Comparison of ENCODE assay signal across 1 cellular context in the genomic region with DNA sequence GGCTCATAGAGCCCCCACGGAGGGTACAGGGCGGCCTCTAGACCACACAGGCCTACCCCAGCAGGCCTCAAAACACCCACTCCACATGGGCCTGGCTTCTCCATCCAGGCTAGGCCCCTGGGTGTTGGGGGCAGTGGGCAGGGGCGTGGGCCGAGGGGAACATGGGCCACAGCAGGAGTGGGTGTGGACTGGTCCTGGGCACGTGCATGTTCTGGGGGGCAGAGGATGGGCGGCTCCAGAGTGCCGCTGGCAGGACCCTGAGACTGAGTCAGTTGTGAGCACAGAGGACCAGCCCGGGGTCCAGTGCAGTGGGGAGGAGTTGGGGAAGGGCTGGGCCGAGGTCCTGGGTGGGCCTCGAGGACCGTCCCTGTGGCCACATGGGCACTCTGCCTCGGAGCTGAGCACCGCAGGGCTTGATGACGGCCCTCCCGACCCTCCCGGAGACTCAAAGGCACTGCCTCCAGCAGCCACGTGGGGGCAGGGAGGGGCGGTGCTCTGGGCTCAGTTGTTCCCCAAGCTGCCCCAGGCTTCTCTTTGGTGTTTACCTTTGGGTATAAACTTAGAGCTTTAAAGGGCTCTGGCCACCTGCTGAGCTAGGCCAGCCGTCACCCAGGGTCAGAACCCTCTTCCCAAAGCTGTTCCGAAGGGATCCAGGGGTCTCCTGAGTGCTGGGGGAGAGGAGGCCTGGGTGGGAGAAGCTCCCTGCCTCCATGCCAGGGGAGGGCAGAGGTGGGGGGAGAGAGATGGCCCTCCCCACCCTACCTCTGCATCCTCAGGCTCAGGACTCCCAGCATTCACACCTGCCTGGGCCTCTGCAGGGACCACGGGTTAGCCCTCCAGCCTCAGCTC.
TF ChIP-seq lines count a peak whose summit lies in the region.

No MANE protein-coding gene starts in this region.

TF ChIP-seq in K562, 482 proteins besides CTCF, POLR2A, EP300 and RAD21 (continued from another document and continues in another):
- TF ChIP-seq, protein P1, sequence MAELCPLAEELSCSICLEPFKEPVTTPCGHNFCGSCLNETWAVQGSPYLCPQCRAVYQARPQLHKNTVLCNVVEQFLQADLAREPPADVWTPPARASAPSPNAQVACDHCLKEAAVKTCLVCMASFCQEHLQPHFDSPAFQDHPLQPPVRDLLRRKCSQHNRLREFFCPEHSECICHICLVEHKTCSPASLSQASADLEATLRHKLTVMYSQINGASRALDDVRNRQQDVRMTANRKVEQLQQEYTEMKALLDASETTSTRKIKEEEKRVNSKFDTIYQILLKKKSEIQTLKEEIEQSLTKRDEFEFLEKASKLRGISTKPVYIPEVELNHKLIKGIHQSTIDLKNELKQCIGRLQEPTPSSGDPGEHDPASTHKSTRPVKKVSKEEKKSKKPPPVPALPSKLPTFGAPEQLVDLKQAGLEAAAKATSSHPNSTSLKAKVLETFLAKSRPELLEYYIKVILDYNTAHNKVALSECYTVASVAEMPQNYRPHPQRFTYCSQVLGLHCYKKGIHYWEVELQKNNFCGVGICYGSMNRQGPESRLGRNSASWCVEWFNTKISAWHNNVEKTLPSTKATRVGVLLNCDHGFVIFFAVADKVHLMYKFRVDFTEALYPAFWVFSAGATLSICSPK (IDR thresholded peaks at IDR 0.05; ENCODE audit: borderline replicate concordance): no peak
- no peak for TF ChIP-seq RUNX1 (IDR thresholded peaks at IDR 0.05; ENCODE audit: low read depth)
- no peak for TF ChIP-seq ZBTB17 (CRISPR knock-in tag; IDR thresholded peaks at IDR 0.05)
- TF ChIP-seq GTF2F1 (IDR thresholded peaks at IDR 0.05; ENCODE audit: low read depth, low read length): no peak
- no peak for TF ChIP-seq CAMTA2 (CRISPR knock-in tag; conservative IDR thresholded peaks at IDR 0.05)
- TF ChIP-seq POLR2AphosphoS5 (IDR thresholded peaks at IDR 0.05; ENCODE audit: control insufficient read depth, insufficient read depth, low read depth, low read length): no peak
- no peak for TF ChIP-seq SIX5 (IDR thresholded peaks at IDR 0.05; ENCODE audit: borderline replicate concordance in 1 of 2, insufficient read depth in 1 of 2, low read depth in 1 of 2, low read length in 2 of 2)
- no peak for TF ChIP-seq RBM34 (IDR thresholded peaks at IDR 0.05; ENCODE audit: borderline replicate concordance, insufficient read depth, low read length)
- TF ChIP-seq MIER1 (IDR thresholded peaks at IDR 0.05; ENCODE audit: low read depth): no peak
- TF ChIP-seq RFX7 (CRISPR knock-in tag; IDR thresholded peaks at IDR 0.05): no peak
- TF ChIP-seq ZNF23 (CRISPR knock-in tag; IDR thresholded peaks at IDR 0.05): no peak
- TF ChIP-seq RBM22 (IDR thresholded peaks at IDR 0.05; ENCODE audit: low read depth, low read length, poor library complexity, severe bottlenecking): peak; percentile 28
- TF ChIP-seq SMC3 (conservative IDR thresholded peaks at IDR 0.05; ENCODE audit: insufficient read depth, low read depth, low read length): peak; percentile 28; the same call in 1 of the 2 replicates
- peak; percentile 47 to 70; a peak in 2 of 4 replicates for TF ChIP-seq FOXK2 (conservative IDR thresholded peaks at IDR 0.05 in 1 of 2, IDR thresholded peaks at IDR 0.05 in 1 of 2; ENCODE audit: low read depth in 2 of 2)
- TF ChIP-seq RBFOX2 (IDR thresholded peaks at IDR 0.05; ENCODE audit: low read depth, low read length): no peak
- TF ChIP-seq MAZ (CRISPR knock-in tag; conservative IDR thresholded peaks at IDR 0.05 in 1 of 2, IDR thresholded peaks at IDR 0.05 in 1 of 2): peak in 1 of 2 experiments; percentile 59; a peak in 1 of 4 replicates
- 0 out of 2 replicates have a peak, but pooled peaks have one; percentile 49 for TF ChIP-seq ZNF217 (CRISPR knock-in tag; IDR thresholded peaks at IDR 0.05)
- no peak for TF ChIP-seq DNMT1 (IDR thresholded peaks at IDR 0.05)
- TF ChIP-seq, protein P2, sequence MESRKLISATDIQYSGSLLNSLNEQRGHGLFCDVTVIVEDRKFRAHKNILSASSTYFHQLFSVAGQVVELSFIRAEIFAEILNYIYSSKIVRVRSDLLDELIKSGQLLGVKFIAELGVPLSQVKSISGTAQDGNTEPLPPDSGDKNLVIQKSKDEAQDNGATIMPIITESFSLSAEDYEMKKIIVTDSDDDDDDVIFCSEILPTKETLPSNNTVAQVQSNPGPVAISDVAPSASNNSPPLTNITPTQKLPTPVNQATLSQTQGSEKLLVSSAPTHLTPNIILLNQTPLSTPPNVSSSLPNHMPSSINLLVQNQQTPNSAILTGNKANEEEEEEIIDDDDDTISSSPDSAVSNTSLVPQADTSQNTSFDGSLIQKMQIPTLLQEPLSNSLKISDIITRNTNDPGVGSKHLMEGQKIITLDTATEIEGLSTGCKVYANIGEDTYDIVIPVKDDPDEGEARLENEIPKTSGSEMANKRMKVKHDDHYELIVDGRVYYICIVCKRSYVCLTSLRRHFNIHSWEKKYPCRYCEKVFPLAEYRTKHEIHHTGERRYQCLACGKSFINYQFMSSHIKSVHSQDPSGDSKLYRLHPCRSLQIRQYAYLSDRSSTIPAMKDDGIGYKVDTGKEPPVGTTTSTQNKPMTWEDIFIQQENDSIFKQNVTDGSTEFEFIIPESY (CRISPR knock-in tag; IDR thresholded peaks at IDR 0.05): peak; percentile 37; the same call in 1 of the 2 replicates
- TF ChIP-seq, protein P3, sequence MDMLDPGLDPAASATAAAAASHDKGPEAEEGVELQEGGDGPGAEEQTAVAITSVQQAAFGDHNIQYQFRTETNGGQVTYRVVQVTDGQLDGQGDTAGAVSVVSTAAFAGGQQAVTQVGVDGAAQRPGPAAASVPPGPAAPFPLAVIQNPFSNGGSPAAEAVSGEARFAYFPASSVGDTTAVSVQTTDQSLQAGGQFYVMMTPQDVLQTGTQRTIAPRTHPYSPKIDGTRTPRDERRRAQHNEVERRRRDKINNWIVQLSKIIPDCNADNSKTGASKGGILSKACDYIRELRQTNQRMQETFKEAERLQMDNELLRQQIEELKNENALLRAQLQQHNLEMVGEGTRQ (CRISPR knock-in tag; IDR thresholded peaks at IDR 0.05): peak; percentile 55
- TF ChIP-seq, protein P4, sequence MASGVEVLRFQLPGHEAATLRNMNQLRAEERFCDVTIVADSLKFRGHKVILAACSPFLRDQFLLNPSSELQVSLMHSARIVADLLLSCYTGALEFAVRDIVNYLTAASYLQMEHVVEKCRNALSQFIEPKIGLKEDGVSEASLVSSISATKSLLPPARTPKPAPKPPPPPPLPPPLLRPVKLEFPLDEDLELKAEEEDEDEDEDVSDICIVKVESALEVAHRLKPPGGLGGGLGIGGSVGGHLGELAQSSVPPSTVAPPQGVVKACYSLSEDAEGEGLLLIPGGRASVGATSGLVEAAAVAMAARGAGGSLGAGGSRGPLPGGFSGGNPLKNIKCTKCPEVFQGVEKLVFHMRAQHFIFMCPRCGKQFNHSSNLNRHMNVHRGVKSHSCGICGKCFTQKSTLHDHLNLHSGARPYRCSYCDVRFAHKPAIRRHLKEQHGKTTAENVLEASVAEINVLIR (CRISPR knock-in tag; IDR thresholded peaks at IDR 0.05): no peak
- TF ChIP-seq, protein P5, sequence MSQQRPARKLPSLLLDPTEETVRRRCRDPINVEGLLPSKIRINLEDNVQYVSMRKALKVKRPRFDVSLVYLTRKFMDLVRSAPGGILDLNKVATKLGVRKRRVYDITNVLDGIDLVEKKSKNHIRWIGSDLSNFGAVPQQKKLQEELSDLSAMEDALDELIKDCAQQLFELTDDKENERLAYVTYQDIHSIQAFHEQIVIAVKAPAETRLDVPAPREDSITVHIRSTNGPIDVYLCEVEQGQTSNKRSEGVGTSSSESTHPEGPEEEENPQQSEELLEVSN (IDR thresholded peaks at IDR 0.05; ENCODE audit: borderline replicate concordance in 1 of 2, extremely low read depth in 1 of 2, insufficient read depth in 1 of 2, insufficient read length in 1 of 2, low read depth in 1 of 2, low read length in 1 of 2, poor library complexity in 1 of 2, severe bottlenecking in 1 of 2): peak in 1 of 2 experiments; percentile 34
- TF ChIP-seq FOXA3 (CRISPR knock-in tag; conservative IDR thresholded peaks at IDR 0.05 in 1 of 2, IDR thresholded peaks at IDR 0.05 in 1 of 2): peak in 1 of 2 experiments; percentile 16; a peak in 1 of 4 replicates
- TF ChIP-seq, protein P6, sequence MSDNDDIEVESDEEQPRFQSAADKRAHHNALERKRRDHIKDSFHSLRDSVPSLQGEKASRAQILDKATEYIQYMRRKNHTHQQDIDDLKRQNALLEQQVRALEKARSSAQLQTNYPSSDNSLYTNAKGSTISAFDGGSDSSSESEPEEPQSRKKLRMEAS (CRISPR knock-in tag; IDR thresholded peaks at IDR 0.05): peak; percentile 69
- TF ChIP-seq CBX8 (IDR thresholded peaks at IDR 0.05; ENCODE audit: borderline replicate concordance, extremely low read depth, low read depth, low read length, poor library complexity, severe bottlenecking): no peak
- TF ChIP-seq, protein P7, sequence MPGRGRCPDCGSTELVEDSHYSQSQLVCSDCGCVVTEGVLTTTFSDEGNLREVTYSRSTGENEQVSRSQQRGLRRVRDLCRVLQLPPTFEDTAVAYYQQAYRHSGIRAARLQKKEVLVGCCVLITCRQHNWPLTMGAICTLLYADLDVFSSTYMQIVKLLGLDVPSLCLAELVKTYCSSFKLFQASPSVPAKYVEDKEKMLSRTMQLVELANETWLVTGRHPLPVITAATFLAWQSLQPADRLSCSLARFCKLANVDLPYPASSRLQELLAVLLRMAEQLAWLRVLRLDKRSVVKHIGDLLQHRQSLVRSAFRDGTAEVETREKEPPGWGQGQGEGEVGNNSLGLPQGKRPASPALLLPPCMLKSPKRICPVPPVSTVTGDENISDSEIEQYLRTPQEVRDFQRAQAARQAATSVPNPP (IDR thresholded peaks at IDR 0.05; ENCODE audit: borderline replicate concordance, insufficient read depth, insufficient read length): no peak
- TF ChIP-seq ZBTB7A (IDR thresholded peaks at IDR 0.05; ENCODE audit: borderline replicate concordance, control insufficient read depth, low read depth, low read length): peak; percentile 70
- TF ChIP-seq FOSL1 (tag; conservative IDR thresholded peaks at IDR 0.05): no peak
- TF ChIP-seq PHB2 (IDR thresholded peaks at IDR 0.05; ENCODE audit: low read depth): no peak
- TF ChIP-seq ZFX (CRISPR knock-in tag; IDR thresholded peaks at IDR 0.05): 0 out of 2 replicates have a peak, but pooled peaks have one; percentile 23
- no peak for TF ChIP-seq ELF2 (CRISPR knock-in tag; IDR thresholded peaks at IDR 0.05)
- TF ChIP-seq XRCC5 (IDR thresholded peaks at IDR 0.05; ENCODE audit: low read depth, low read length): peak; percentile 70; the same call in 1 of the 2 replicates
- TF ChIP-seq, protein P8, sequence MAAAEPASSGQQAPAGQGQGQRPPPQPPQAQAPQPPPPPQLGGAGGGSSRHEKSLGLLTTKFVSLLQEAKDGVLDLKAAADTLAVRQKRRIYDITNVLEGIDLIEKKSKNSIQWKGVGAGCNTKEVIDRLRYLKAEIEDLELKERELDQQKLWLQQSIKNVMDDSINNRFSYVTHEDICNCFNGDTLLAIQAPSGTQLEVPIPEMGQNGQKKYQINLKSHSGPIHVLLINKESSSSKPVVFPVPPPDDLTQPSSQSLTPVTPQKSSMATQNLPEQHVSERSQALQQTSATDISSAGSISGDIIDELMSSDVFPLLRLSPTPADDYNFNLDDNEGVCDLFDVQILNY (CRISPR knock-in tag; IDR thresholded peaks at IDR 0.05): no peak
- TF ChIP-seq POLR2B (IDR thresholded peaks at IDR 0.05; ENCODE audit: low read depth, partially characterized antibody): no peak
- TF ChIP-seq, protein P9, sequence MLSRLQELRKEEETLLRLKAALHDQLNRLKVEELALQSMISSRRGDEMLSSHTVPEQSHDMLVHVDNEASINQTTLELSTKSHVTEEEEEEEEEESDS (CRISPR knock-in tag; IDR thresholded peaks at IDR 0.05): no peak
- no peak for TF ChIP-seq HNRNPH1 (optimal IDR thresholded peaks at IDR 0.05; ENCODE audit: low read depth, low read length)
- TF ChIP-seq ZNF324 (CRISPR knock-in tag; IDR thresholded peaks at IDR 0.05): no peak
- TF ChIP-seq SMARCA5 (IDR thresholded peaks at IDR 0.05): no peak
- 0 out of 2 replicates have a peak, but pooled peaks have one; percentile 18 for TF ChIP-seq CTBP1 (IDR thresholded peaks at IDR 0.05; ENCODE audit: borderline replicate concordance)
- TF ChIP-seq, protein P10, sequence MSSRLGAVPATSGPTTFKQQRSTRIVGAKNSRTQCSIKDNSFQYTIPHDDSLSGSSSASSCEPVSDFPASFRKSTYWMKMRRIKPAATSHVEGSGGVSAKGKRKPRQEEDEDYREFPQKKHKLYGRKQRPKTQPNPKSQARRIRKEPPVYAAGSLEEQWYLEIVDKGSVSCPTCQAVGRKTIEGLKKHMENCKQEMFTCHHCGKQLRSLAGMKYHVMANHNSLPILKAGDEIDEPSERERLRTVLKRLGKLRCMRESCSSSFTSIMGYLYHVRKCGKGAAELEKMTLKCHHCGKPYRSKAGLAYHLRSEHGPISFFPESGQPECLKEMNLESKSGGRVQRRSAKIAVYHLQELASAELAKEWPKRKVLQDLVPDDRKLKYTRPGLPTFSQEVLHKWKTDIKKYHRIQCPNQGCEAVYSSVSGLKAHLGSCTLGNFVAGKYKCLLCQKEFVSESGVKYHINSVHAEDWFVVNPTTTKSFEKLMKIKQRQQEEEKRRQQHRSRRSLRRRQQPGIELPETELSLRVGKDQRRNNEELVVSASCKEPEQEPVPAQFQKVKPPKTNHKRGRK (tag; IDR thresholded peaks at IDR 0.05): no peak
- no peak for TF ChIP-seq MTF1 (CRISPR knock-in tag; IDR thresholded peaks at IDR 0.05; ENCODE audit: borderline replicate concordance)
